8 cellular contexts compared by ENCODE assay signal in the genomic region with DNA sequence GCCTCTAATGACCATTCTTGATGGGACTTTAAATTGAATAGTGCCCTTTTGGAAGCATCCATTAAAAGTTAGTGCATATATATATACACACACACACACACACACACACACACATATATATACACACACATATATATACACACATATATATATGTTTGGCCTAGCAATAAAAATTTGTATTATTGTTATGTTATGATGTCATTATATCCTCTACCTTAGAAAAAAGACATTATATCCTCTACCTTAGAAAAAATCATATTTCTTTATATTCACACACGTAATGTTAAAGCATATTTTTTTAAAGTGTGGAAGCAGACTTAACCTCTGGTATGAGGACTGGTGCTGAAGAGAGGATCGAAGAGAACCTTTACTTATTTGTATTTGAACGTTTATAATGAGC.
"Had no signal": no experiment of that assay in that cellular context is flagged by ENCODE, and none has a peak within 500 bp of the region (broad histone marks: within the 10 kb centered on the region; RNA-seq: fewer than 3 reads in every experiment).

No MANE protein-coding gene starts in this region.

- ATAC-seq: K562 had no signal

- H3K4me3 Mint-ChIP-seq: IgD-negative memory B cell had no signal

- H3K4me1 Mint-ChIP-seq: IgD-negative memory B cell had no signal

- H3K27ac Mint-ChIP-seq: IgD-negative memory B cell had no signal

- H3K4me3 ChIP-seq: K562 had no signal

- FAIRE-seq: HTR-8/SVneo, K562 had no signal

- DNase-seq: IMR-90, KBM-7, KG1 had no signal

- H3K4me2 ChIP-seq: KMS-11 had no signal

- H3K9ac ChIP-seq: KMS-11 had no signal

- H3K27ac ChIP-seq: HL-60, KMS-11 had no signal
